15 cellular contexts compared by ENCODE assay signal in the genomic region with DNA sequence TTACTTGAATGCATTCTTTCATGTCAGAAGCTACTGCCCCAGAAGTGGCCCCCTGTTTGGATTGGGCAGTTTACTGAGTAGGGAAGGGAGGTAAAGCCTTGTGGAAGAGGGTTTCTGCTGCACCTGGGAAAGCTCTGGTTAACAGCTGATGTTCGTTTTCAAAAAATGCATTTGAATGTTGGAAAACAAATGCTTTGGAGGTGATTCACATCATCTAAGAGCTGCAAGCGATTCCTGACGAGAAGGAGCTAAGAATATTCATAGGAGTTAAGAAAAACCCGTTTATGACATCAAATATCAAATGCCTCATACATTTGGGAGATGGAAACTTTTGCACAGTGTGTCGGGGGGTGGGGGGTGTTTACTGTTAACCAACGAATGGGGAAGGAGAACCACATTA.
"Had no signal": no experiment of that assay in that cellular context is flagged by ENCODE, and none has a peak within 500 bp of the region (broad histone marks: within the 10 kb centered on the region; RNA-seq: fewer than 3 reads in every experiment).

No MANE protein-coding gene starts in this region.

- H3K9me3 ChIP-seq: gastroesophageal sphincter, tibial artery, upper lobe of left lung, vagina had no signal

- H3K4me1 ChIP-seq: upper lobe of left lung had no signal

- H3K27me3 ChIP-seq: gastroesophageal sphincter, tibial artery, upper lobe of left lung, vagina had no signal

- H3K27ac Mint-ChIP-seq: naive thymus-derived CD4-positive, alpha-beta T cell; stimulated activated effector memory CD8-positive, alpha-beta T cell treated with anti-CD3 and anti-CD28 coated beads, Interleukin-12 subunit alpha, Interleukin-12 subunit beta, amount 100 ng/mL, for 72 hours had no signal

- ATAC-seq: gastroesophageal sphincter; naive thymus-derived CD4-positive, alpha-beta T cell; right cardiac atrium; stimulated activated effector memory CD8-positive, alpha-beta T cell treated with anti-CD3 and anti-CD28 coated beads, Interleukin-12 subunit alpha, Interleukin-12 subunit beta, amount 100 ng/mL, for 72 hours; stimulated activated naive CD8-positive, alpha-beta T cell treated with anti-CD3 and anti-CD28 coated beads, Interleukin-15, Interleukin-2, amounts not matched to agents 100 U/mL and 50 U/mL, for 24 hours had no signal

- H3K4me3 Mint-ChIP-seq: naive thymus-derived CD4-positive, alpha-beta T cell; neural crest cell; stimulated activated effector memory CD8-positive, alpha-beta T cell treated with anti-CD3 and anti-CD28 coated beads, Interleukin-12 subunit alpha, Interleukin-12 subunit beta, amount 100 ng/mL, for 72 hours had no signal

- H3K36me3 Mint-ChIP-seq: naive thymus-derived CD4-positive, alpha-beta T cell; stimulated activated effector memory CD8-positive, alpha-beta T cell treated with anti-CD3 and anti-CD28 coated beads, Interleukin-12 subunit alpha, Interleukin-12 subunit beta, amount 100 ng/mL, for 72 hours had no signal

- H3K27ac ChIP-seq: coronary artery, gastroesophageal sphincter, tibial artery, upper lobe of left lung, vagina had no signal

- H3K4me3 ChIP-seq: coronary artery, gastroesophageal sphincter, tibial artery, upper lobe of left lung, vagina had no signal

- DNase-seq: effector CD8-positive, alpha-beta T cell; glutamatergic neuron; naive thymus-derived CD4-positive, alpha-beta T cell; posterior cingulate gyrus; right cardiac atrium; stimulated activated CD4-positive, alpha-beta T cell treated with anti-CD3 and anti-CD28 coated beads, Interleukin-4, amount 100 ng/mL, for 1 hour; stimulated activated CD8-positive, alpha-beta memory T cell treated with anti-CD3 and anti-CD28 coated beads, Interleukin-4, amount 100 ng/mL, for 48 hours; stimulated activated naive CD8-positive, alpha-beta T cell treated with anti-CD3 and anti-CD28 coated beads, Interleukin-15, Interleukin-2, amounts not matched to agents 100 U/mL and 50 U/mL, for 24 hours; tibial artery; upper lobe of left lung had no signal

- H3K36me3 ChIP-seq: gastroesophageal sphincter, tibial artery, upper lobe of left lung, vagina had no signal

- H3K9me3 Mint-ChIP-seq: stimulated activated effector memory CD8-positive, alpha-beta T cell treated with anti-CD3 and anti-CD28 coated beads, Interleukin-12 subunit alpha, Interleukin-12 subunit beta, amount 100 ng/mL, for 72 hours had no signal

- H3K4me1 Mint-ChIP-seq: naive thymus-derived CD4-positive, alpha-beta T cell; stimulated activated effector memory CD8-positive, alpha-beta T cell treated with anti-CD3 and anti-CD28 coated beads, Interleukin-12 subunit alpha, Interleukin-12 subunit beta, amount 100 ng/mL, for 72 hours had no signal
